In the genomic region with DNA sequence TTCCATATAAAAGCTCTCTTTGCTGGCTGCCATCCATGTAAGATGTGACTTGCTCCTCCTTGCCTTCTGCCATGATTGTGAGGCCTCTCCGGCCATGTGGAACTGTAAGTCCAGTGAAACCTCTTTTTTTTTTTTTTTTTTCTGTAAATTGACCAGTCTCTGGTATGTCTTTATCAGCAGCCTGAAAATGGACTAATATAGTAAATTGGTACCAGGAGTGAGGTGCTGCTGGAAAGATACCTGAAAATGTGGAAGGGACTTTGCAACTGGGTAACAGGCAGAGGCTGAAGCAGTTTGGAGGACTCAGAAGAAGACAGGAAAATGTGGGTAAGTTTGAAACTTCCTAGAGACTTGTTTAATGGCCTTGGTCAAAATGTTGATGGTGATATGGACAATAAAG, we compare ENCODE assay signal across 39 cellular contexts.
"Had no signal": no experiment of that assay in that cellular context is flagged by ENCODE, and none has a peak within 500 bp of the region (broad histone marks: within the 10 kb centered on the region; RNA-seq: fewer than 3 reads in every experiment).

No MANE protein-coding gene starts in this region.

- H3K36me3 Mint-ChIP-seq: activated naive CD4-positive, alpha-beta T cell treated with anti-CD3 and anti-CD28 coated beads, Interleukin-2, amount 10 ng/mL, durations not matched to agents 7 days and 5 days; activated naive CD4-positive, alpha-beta T cell treated with anti-CD3 and anti-CD28 coated beads, Interleukin-2, amount 50 U/mL, for 24 hours; activated naive CD8-positive, alpha-beta T cell; activated naive CD8-positive, alpha-beta T cell treated with anti-CD3 and anti-CD28 coated beads for 36 hours; activated naive CD8-positive, alpha-beta T cell treated with anti-CD3 and anti-CD28 coated beads, Interleukin-2, amount 10 ng/mL, durations not matched to agents 7 days and 5 days; brain had no signal

- H3K9me3 ChIP-seq: adrenal gland, body of pancreas had no signal

- H3K27me3 Mint-ChIP-seq: activated naive CD4-positive, alpha-beta T cell treated with anti-CD3 and anti-CD28 coated beads, Interleukin-2, amount 10 ng/mL, durations not matched to agents 7 days and 5 days; activated naive CD4-positive, alpha-beta T cell treated with anti-CD3 and anti-CD28 coated beads, Interleukin-2, amount 50 U/mL, for 24 hours; activated naive CD8-positive, alpha-beta T cell; activated naive CD8-positive, alpha-beta T cell treated with anti-CD3 and anti-CD28 coated beads for 36 hours; activated naive CD8-positive, alpha-beta T cell treated with anti-CD3 and anti-CD28 coated beads, Interleukin-2, amount 10 ng/mL, durations not matched to agents 7 days and 5 days; activated naive CD8-positive, alpha-beta T cell treated with anti-CD3 and anti-CD28 coated beads, Interleukin-2, amount 50 U/mL, for 24 hours; activated T-cell treated with anti-CD3 and anti-CD28 coated beads, Interleukin-2, amount 50 U/mL, for 24 hours; activated T-helper 17 cell treated with anti-CD3 and anti-CD28 coated beads, Interleukin-2, amount 50 U/mL, for 72 hours; brain; central memory CD8-positive, alpha-beta T cell had no signal

- DNase-seq: activated effector memory CD4-positive, alpha-beta T cell treated with anti-CD3 and anti-CD28 coated beads, Interleukin-2, amount 50 U/mL, for 16 hours; activated effector memory CD4-positive, alpha-beta T cell treated with Interleukin-2 at 50 U/mL for 16 hours; activated gamma-delta T cell; activated gamma-delta T cell treated with Interleukin-2 at 50 U/mL for 16 hours; activated naive CD4-positive, alpha-beta T cell; activated naive CD4-positive, alpha-beta T cell treated with anti-CD3 and anti-CD28 coated beads for 36 hours; activated naive CD4-positive, alpha-beta T cell treated with anti-CD3 and anti-CD28 coated beads, Interleukin-2, amount 10 ng/mL, durations not matched to agents 7 days and 5 days; activated naive CD4-positive, alpha-beta T cell treated with anti-CD3 and anti-CD28 coated beads, Interleukin-2, amount 50 U/mL, for 16 hours; activated naive CD4-positive, alpha-beta T cell treated with Interleukin-2 at 50 U/mL for 16 hours; activated naive CD8-positive, alpha-beta T cell treated with anti-CD3 and anti-CD28 coated beads for 36 hours; activated naive CD8-positive, alpha-beta T cell treated with anti-CD3 and anti-CD28 coated beads, Interleukin-2, amount 10 ng/mL, durations not matched to agents 7 days and 5 days; activated naive CD8-positive, alpha-beta T cell treated with anti-CD3 and anti-CD28 coated beads, Interleukin-2, amount 50 U/mL, for 24 hours; activated T-cell treated with anti-CD3 and anti-CD28 coated beads, Interleukin-2, amount 50 U/mL, for 24 hours; activated T-cell treated with anti-CD3 and anti-CD28 coated beads, Interleukin-2, amount 50 U/mL, for 4 hours; activated T-cell treated with anti-CD3 and anti-CD28 coated beads, Interleukin-2, amount 50 U/mL, for 48 hours; activated T-cell treated with anti-CD3 and anti-CD28 coated beads, Interleukin-2, amount 50 U/mL, for 72 hours; adrenal gland; amniotic stem cell; amygdala; anterior cingulate cortex; aorta; body of pancreas; brain microvascular endothelial cell; caudate nucleus; central memory CD4-positive, alpha-beta T cell; cerebellar nuclear complex had no signal

- H3K36me3 ChIP-seq: adrenal gland, ascending aorta, brain microvascular endothelial cell, breast epithelium, cardiac muscle cell had no signal

- H3K4me1 Mint-ChIP-seq: activated naive CD4-positive, alpha-beta T cell treated with anti-CD3 and anti-CD28 coated beads, Interleukin-2, amount 10 ng/mL, durations not matched to agents 7 days and 5 days; activated naive CD4-positive, alpha-beta T cell treated with anti-CD3 and anti-CD28 coated beads, Interleukin-2, amount 50 U/mL, for 24 hours; activated naive CD8-positive, alpha-beta T cell treated with anti-CD3 and anti-CD28 coated beads for 36 hours; activated naive CD8-positive, alpha-beta T cell treated with anti-CD3 and anti-CD28 coated beads, Interleukin-2, amount 10 ng/mL, durations not matched to agents 7 days and 5 days; activated naive CD8-positive, alpha-beta T cell treated with anti-CD3 and anti-CD28 coated beads, Interleukin-2, amount 50 U/mL, for 24 hours; activated T-helper 17 cell treated with anti-CD3 and anti-CD28 coated beads, Interleukin-2, amount 50 U/mL, for 72 hours; brain; central memory CD8-positive, alpha-beta T cell had no signal

- ATAC-seq: activated naive CD4-positive, alpha-beta T cell treated with anti-CD3 and anti-CD28 coated beads, Interleukin-2, amount 50 U/mL, for 72 hours; activated naive CD8-positive, alpha-beta T cell treated with anti-CD3 and anti-CD28 coated beads, Interleukin-2, amount 50 U/mL, for 24 hours; activated T-cell treated with anti-CD3 and anti-CD28 coated beads, Interleukin-2, amount 50 U/mL, for 4 hours; activated T-cell treated with anti-CD3 and anti-CD28 coated beads, Interleukin-2, amount 50 U/mL, for 72 hours; activated T-helper 17 cell treated with anti-CD3 and anti-CD28 coated beads, Interleukin-2, amount 50 U/mL, for 72 hours; body of pancreas had no signal

- H3K27ac Mint-ChIP-seq: activated naive CD4-positive, alpha-beta T cell treated with anti-CD3 and anti-CD28 coated beads for 36 hours; activated naive CD4-positive, alpha-beta T cell treated with anti-CD3 and anti-CD28 coated beads, Interleukin-2, amount 10 ng/mL, durations not matched to agents 7 days and 5 days; activated naive CD4-positive, alpha-beta T cell treated with anti-CD3 and anti-CD28 coated beads, Interleukin-2, amount 50 U/mL, for 24 hours; activated naive CD4-positive, alpha-beta T cell treated with anti-CD3 and anti-CD28 coated beads, Interleukin-2, amount 50 U/mL, for 72 hours; activated naive CD8-positive, alpha-beta T cell; activated naive CD8-positive, alpha-beta T cell treated with anti-CD3 and anti-CD28 coated beads for 36 hours; activated naive CD8-positive, alpha-beta T cell treated with anti-CD3 and anti-CD28 coated beads, Interleukin-2, amount 10 ng/mL, durations not matched to agents 7 days and 5 days; activated naive CD8-positive, alpha-beta T cell treated with anti-CD3 and anti-CD28 coated beads, Interleukin-2, amount 50 U/mL, for 24 hours; activated T-cell treated with anti-CD3 and anti-CD28 coated beads, Interleukin-2, amount 50 U/mL, for 24 hours; activated T-cell treated with anti-CD3 and anti-CD28 coated beads, Interleukin-2, amount 50 U/mL, for 72 hours; activated T-helper 1 cell treated with anti-CD3 and anti-CD28 coated beads, Interleukin-12 subunit alpha, Interleukin-12 subunit beta, Interleukin-2, Interleukin-4 antibody, amounts not matched to agents 30 ng/mL and 10 ng/mL and 1 ng/mL, durations not matched to agents 14 hours and 24 hours and 36 hours; activated T-helper 17 cell treated with anti-CD3 and anti-CD28 coated beads, Interleukin-2, amount 50 U/mL, for 72 hours; activated T-helper 2 cell treated with anti-CD3 and anti-CD28 coated beads, Interferon-gamma antibody, Interleukin-2, Interleukin-4, amounts not matched to agents 10 μg/mL and 5 μg/mL and 100 μg/mL, durations not matched to agents 14 hours and 24 hours and 36 hours; brain had no signal

- H3K27ac ChIP-seq: adrenal gland, ascending aorta, body of pancreas, brain microvascular endothelial cell, breast epithelium, cardiac muscle cell had no signal

- H3K4me1 ChIP-seq: adrenal gland, ascending aorta, body of pancreas, breast epithelium had no signal

- H3K4me3 ChIP-seq: adrenal gland, ascending aorta, body of pancreas, breast epithelium, cardiac muscle cell had no signal

- H3K4me3 Mint-ChIP-seq: activated naive CD4-positive, alpha-beta T cell treated with anti-CD3 and anti-CD28 coated beads for 36 hours; activated naive CD4-positive, alpha-beta T cell treated with anti-CD3 and anti-CD28 coated beads, Interleukin-2, amount 10 ng/mL, durations not matched to agents 7 days and 5 days; activated naive CD4-positive, alpha-beta T cell treated with anti-CD3 and anti-CD28 coated beads, Interleukin-2, amount 50 U/mL, for 24 hours; activated naive CD8-positive, alpha-beta T cell; activated naive CD8-positive, alpha-beta T cell treated with anti-CD3 and anti-CD28 coated beads for 36 hours; activated naive CD8-positive, alpha-beta T cell treated with anti-CD3 and anti-CD28 coated beads, Interleukin-2, amount 10 ng/mL, durations not matched to agents 7 days and 5 days; activated naive CD8-positive, alpha-beta T cell treated with anti-CD3 and anti-CD28 coated beads, Interleukin-2, amount 50 U/mL, for 24 hours; activated T-cell treated with anti-CD3 and anti-CD28 coated beads, Interleukin-2, amount 50 U/mL, for 24 hours; activated T-cell treated with anti-CD3 and anti-CD28 coated beads, Interleukin-2, amount 50 U/mL, for 4 hours; activated T-cell treated with anti-CD3 and anti-CD28 coated beads, Interleukin-2, amount 50 U/mL, for 72 hours; activated T-helper 1 cell treated with anti-CD3 and anti-CD28 coated beads, Interleukin-12 subunit alpha, Interleukin-12 subunit beta, Interleukin-2, Interleukin-4 antibody, amounts not matched to agents 30 ng/mL and 10 ng/mL and 1 ng/mL, durations not matched to agents 14 hours and 24 hours and 36 hours; activated T-helper 17 cell treated with anti-CD3 and anti-CD28 coated beads, Interleukin-2, amount 50 U/mL, for 72 hours; brain; central memory CD8-positive, alpha-beta T cell had no signal

- FAIRE-seq: astrocyte, bronchial epithelial cell had no signal

- H3K27me3 ChIP-seq: adrenal gland, ascending aorta, body of pancreas, brain microvascular endothelial cell, breast epithelium, cardiac muscle cell had no signal
